ENCODE assay signal across 8 cellular contexts in the genomic region with DNA sequence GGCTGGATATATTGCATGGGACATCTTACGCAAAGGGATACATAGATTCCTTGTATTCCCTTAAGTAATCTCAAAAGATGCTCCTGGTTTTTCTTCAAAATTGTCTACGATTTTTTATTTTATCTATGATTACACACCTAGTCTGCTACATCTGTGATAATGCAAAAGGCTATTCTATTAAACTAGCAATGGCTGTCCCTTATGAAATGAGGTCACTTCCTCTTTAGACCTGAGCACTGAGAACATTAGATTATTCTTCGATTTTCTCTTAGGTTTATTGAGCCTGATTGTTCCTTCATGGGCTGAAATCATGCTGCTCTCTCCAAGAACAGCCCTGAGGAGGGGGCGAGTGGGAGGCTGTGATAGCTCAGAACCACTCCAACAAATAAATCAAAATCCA.
DNase-seq lines count a peak whose midpoint lies in the region; ATAC-seq, FAIRE-seq and TF ChIP-seq lines count a peak whose summit lies in the region.
"Had no signal": no experiment of that assay in that cellular context is flagged by ENCODE, and none has a peak within 500 bp of the region (broad histone marks: within the 10 kb centered on the region; RNA-seq: fewer than 3 reads in every experiment).

No MANE protein-coding gene starts in this region.

- no peak for ATAC-seq in activated T-helper 17 cell treated with anti-CD3 and anti-CD28 coated beads, Interleukin-2, amount 50 U/mL, for 72 hours (replicated peaks)

- H3K27ac Mint-ChIP-seq in activated T-helper 17 cell treated with anti-CD3 and anti-CD28 coated beads, Interleukin-2, amount 50 U/mL, for 72 hours, result no peak overlapping the region
- H3K27ac Mint-ChIP-seq in neural crest cell (ENCODE audit: unreplicated experiment), result no peak overlapping the region

- H3K9me3 Mint-ChIP-seq in activated T-helper 17 cell treated with anti-CD3 and anti-CD28 coated beads, Interleukin-2, amount 50 U/mL, for 72 hours, result no peaks in the 10 kb centered on the region
- no peaks in the 10 kb centered on the region for H3K9me3 Mint-ChIP-seq in neural crest cell

- H3K4me3 Mint-ChIP-seq in activated T-helper 17 cell treated with anti-CD3 and anti-CD28 coated beads, Interleukin-2, amount 50 U/mL, for 72 hours, result peak overlapping the region; percentile 76
- H3K4me3 Mint-ChIP-seq in neural crest cell, result peak overlapping the region; percentile 93

- peaks cover 12% of the 10 kb centered on the region for H3K27me3 Mint-ChIP-seq in activated T-helper 17 cell treated with anti-CD3 and anti-CD28 coated beads, Interleukin-2, amount 50 U/mL, for 72 hours
- no peaks in the 10 kb centered on the region for H3K27me3 Mint-ChIP-seq in neural crest cell (ENCODE audit: low read depth)

- DNase-seq in CD1c-positive myeloid dendritic cell (ENCODE audit: extremely low spot score) (peak; percentile 41), GM19239 (ENCODE audit: insufficient read length, low spot score) (no peak), neural crest cell (ENCODE audit: low read depth, low spot score) (no peak), NCI-H1694 (lab: John Stamatoyannopoulos, UW) (no peak), germinal center (ENCODE audit: low spot score) (no peak)
- no peak for DNase-seq in NK-92 treated with Interleukin-12 subunit alpha and Interleukin-12 subunit beta, amount 100 ng/mL, for 24 hours (lab: John Stamatoyannopoulos, UW)
- DNase-seq: cortex of kidney had no signal

- FAIRE-seq in GM19239 (lab: Jason Lieb, UNC), result peak; percentile 64

- H3K4me1 Mint-ChIP-seq in activated T-helper 17 cell treated with anti-CD3 and anti-CD28 coated beads, Interleukin-2, amount 50 U/mL, for 72 hours, result no peaks in the 10 kb centered on the region
- peaks cover 48% of the 10 kb centered on the region for H3K4me1 Mint-ChIP-seq in neural crest cell

- H3K36me3 Mint-ChIP-seq in activated T-helper 17 cell treated with anti-CD3 and anti-CD28 coated beads, Interleukin-2, amount 50 U/mL, for 72 hours (ENCODE audit: low read depth), result no peaks in the 10 kb centered on the region
- H3K36me3 Mint-ChIP-seq in neural crest cell (ENCODE audit: low read depth), result no peaks in the 10 kb centered on the region

- TF ChIP-seq CTCF in neural crest cell (conservative IDR thresholded peaks at IDR 0.05), result no peak
